Comparison of ENCODE assay signal across 2 cellular contexts in the genomic region with DNA sequence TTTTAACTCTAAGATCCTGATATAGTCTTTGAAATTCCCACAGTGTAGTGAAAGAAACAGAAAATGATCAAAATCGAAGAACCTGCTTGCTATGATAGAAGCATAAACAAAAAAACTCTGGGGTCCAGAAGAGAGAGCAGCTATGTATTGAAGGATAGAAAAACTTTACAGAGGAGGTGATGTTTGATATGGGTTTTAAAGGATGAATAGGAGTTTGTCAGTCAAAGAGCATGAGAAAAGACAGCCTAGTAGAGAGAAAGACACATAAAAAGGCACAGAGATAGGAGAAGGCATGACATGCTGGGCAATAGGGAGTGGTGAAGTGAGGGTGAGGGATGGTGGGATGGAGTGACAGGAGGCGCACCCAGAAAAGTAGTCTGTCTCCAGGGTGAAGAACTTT.
TF ChIP-seq lines count a peak whose summit lies in the region.

No MANE protein-coding gene starts in this region.

TF ChIP-seq in SK-N-SH treated with all-trans-retinoic acid at 6 μM for 48 hours, 23 proteins besides CTCF, POLR2A, EP300 and RAD21 (continued from another document):
- TF ChIP-seq, protein P1, sequence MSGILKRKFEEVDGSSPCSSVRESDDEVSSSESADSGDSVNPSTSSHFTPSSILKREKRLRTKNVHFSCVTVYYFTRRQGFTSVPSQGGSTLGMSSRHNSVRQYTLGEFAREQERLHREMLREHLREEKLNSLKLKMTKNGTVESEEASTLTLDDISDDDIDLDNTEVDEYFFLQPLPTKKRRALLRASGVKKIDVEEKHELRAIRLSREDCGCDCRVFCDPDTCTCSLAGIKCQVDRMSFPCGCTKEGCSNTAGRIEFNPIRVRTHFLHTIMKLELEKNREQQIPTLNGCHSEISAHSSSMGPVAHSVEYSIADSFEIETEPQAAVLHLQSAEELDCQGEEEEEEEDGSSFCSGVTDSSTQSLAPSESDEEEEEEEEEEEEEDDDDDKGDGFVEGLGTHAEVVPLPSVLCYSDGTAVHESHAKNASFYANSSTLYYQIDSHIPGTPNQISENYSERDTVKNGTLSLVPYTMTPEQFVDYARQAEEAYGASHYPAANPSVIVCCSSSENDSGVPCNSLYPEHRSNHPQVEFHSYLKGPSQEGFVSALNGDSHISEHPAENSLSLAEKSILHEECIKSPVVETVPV (CRISPR knock-in tag; IDR thresholded peaks at IDR 0.05), result no peak
- TF ChIP-seq, protein P2, sequence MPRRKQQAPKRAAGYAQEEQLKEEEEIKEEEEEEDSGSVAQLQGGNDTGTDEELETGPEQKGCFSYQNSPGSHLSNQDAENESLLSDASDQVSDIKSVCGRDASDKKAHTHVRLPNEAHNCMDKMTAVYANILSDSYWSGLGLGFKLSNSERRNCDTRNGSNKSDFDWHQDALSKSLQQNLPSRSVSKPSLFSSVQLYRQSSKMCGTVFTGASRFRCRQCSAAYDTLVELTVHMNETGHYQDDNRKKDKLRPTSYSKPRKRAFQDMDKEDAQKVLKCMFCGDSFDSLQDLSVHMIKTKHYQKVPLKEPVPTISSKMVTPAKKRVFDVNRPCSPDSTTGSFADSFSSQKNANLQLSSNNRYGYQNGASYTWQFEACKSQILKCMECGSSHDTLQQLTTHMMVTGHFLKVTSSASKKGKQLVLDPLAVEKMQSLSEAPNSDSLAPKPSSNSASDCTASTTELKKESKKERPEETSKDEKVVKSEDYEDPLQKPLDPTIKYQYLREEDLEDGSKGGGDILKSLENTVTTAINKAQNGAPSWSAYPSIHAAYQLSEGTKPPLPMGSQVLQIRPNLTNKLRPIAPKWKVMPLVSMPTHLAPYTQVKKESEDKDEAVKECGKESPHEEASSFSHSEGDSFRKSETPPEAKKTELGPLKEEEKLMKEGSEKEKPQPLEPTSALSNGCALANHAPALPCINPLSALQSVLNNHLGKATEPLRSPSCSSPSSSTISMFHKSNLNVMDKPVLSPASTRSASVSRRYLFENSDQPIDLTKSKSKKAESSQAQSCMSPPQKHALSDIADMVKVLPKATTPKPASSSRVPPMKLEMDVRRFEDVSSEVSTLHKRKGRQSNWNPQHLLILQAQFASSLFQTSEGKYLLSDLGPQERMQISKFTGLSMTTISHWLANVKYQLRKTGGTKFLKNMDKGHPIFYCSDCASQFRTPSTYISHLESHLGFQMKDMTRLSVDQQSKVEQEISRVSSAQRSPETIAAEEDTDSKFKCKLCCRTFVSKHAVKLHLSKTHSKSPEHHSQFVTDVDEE (CRISPR knock-in tag; IDR thresholded peaks at IDR 0.05), result no peak

TF ChIP-seq in SK-N-SH, 30 proteins besides CTCF, POLR2A, EP300 and RAD21 (continued from another document):
- TF ChIP-seq, protein P3, sequence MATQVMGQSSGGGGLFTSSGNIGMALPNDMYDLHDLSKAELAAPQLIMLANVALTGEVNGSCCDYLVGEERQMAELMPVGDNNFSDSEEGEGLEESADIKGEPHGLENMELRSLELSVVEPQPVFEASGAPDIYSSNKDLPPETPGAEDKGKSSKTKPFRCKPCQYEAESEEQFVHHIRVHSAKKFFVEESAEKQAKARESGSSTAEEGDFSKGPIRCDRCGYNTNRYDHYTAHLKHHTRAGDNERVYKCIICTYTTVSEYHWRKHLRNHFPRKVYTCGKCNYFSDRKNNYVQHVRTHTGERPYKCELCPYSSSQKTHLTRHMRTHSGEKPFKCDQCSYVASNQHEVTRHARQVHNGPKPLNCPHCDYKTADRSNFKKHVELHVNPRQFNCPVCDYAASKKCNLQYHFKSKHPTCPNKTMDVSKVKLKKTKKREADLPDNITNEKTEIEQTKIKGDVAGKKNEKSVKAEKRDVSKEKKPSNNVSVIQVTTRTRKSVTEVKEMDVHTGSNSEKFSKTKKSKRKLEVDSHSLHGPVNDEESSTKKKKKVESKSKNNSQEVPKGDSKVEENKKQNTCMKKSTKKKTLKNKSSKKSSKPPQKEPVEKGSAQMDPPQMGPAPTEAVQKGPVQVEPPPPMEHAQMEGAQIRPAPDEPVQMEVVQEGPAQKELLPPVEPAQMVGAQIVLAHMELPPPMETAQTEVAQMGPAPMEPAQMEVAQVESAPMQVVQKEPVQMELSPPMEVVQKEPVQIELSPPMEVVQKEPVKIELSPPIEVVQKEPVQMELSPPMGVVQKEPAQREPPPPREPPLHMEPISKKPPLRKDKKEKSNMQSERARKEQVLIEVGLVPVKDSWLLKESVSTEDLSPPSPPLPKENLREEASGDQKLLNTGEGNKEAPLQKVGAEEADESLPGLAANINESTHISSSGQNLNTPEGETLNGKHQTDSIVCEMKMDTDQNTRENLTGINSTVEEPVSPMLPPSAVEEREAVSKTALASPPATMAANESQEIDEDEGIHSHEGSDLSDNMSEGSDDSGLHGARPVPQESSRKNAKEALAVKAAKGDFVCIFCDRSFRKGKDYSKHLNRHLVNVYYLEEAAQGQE (IDR thresholded peaks at IDR 0.05; ENCODE audit: low read depth, low read length), result no peak
- TF ChIP-seq EZH2phosphoT487 (IDR thresholded peaks at IDR 0.05; ENCODE audit: borderline replicate concordance, low read depth) (no peak), SIN3A (IDR thresholded peaks at IDR 0.05; ENCODE audit: borderline replicate concordance, low read depth, low read length) (no peak), POLR2AphosphoS5 (IDR thresholded peaks at IDR 0.05; ENCODE audit: low read depth, low read length) (no peak), NRF1 (IDR thresholded peaks at IDR 0.05; ENCODE audit: low read depth, low read length) (no peak), ELF1 (IDR thresholded peaks at IDR 0.05) (no peak), TEAD4 (IDR thresholded peaks at IDR 0.05; ENCODE audit: borderline replicate concordance, insufficient read depth) (no peak)
TF ChIP-seq in SK-N-SH: peak in this region for 0.
